ENCODE assay signal across 14 cellular contexts in the genomic region with DNA sequence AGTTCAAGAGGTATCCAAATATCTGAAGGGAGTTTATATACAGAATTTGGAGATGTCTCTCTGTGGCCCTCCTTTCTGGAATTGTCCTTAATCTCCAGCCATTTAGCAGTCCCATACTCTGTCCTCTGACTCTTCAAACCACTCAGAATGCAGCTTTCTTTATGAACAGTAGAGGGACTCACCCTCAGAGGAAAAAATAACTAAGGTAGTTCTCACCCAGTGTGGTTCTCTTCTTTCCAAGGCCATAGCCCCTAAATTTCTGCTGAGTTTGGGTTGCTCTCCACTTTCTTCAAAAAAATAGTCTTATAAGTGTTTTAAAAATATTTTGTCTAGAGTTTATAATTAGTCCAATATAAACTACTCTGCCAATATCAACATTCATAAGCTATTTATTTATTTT.
DNase-seq lines count a peak whose midpoint lies in the region; ATAC-seq and TF ChIP-seq lines count a peak whose summit lies in the region.
"Had no signal": no experiment of that assay in that cellular context is flagged by ENCODE, and none has a peak within 500 bp of the region (broad histone marks: within the 10 kb centered on the region; RNA-seq: fewer than 3 reads in every experiment).

No MANE protein-coding gene starts in this region.

- H3K27ac ChIP-seq in OCI-LY1 (ENCODE audit: low read depth, low read length, poor library complexity, severe bottlenecking), result no peak overlapping the region
- H3K27ac ChIP-seq in naive thymus-derived CD4-positive, alpha-beta T cell (ENCODE audit: low read depth, low read length), result no peak overlapping the region
- H3K27ac ChIP-seq: stomach had no signal

- no peaks in the 10 kb centered on the region for H3K79me2 ChIP-seq in OCI-LY1 (ENCODE audit: insufficient read depth, low read length)

- TF ChIP-seq CTCF in OCI-LY1 (IDR thresholded peaks at IDR 0.05; ENCODE audit: low read length) (peak; percentile 20; the same call in 1 of the 2 replicates), epithelial cell of esophagus (IDR thresholded peaks at IDR 0.05; ENCODE audit: insufficient read depth, low read depth, low read length, missing control alignments) (peak; percentile 40)

- peak; percentile 33 for DNase-seq in NCI-H82 (lab: John Stamatoyannopoulos, UW)
- no peak for DNase-seq in NCI-H82 treated with DMSO at 0.1 percent for 48 hours (lab: John Stamatoyannopoulos, UW; ENCODE audit: unreplicated experiment)
- DNase-seq in epithelial cell of esophagus (ENCODE audit: low read depth), result no peak
- DNase-seq in pons (ENCODE audit: low spot score), result peak; percentile 10
- DNase-seq in naive thymus-derived CD4-positive, alpha-beta T cell, result no peak
- DNase-seq in effector CD8-positive, alpha-beta T cell (lab: John Stamatoyannopoulos, UW), result no peak
- DNase-seq in sciatic nerve (ENCODE audit: low spot score), result no peak
- DNase-seq: 8988T; amygdala; NCI-H1048; nucleus accumbens; stimulated activated CD4-positive, alpha-beta T cell treated with anti-CD3 and anti-CD28 coated beads, Interleukin-2, amount 100 ng/mL, for 48 hours; stomach had no signal

- no peaks in the 10 kb centered on the region for H3K9me3 ChIP-seq in OCI-LY1 (ENCODE audit: low read length)
- no peaks in the 10 kb centered on the region for H3K9me3 ChIP-seq in naive thymus-derived CD4-positive, alpha-beta T cell (ENCODE audit: control insufficient read depth in 2 of 3, low read length in 3 of 3)

- H3F3A ChIP-seq in OCI-LY1 (ENCODE audit: insufficient read depth, low read length), result no peaks in the 10 kb centered on the region

- no peak overlapping the region for H3K4me3 ChIP-seq in OCI-LY1 (ENCODE audit: low read depth, low read length, poor library complexity, severe bottlenecking)
- no peak overlapping the region for H3K4me3 ChIP-seq in epithelial cell of esophagus (ENCODE audit: low read length)
- H3K4me3 ChIP-seq in naive thymus-derived CD4-positive, alpha-beta T cell (ENCODE audit: low read length), result no peak overlapping the region
- H3K4me3 ChIP-seq: stomach had no signal

- no peak overlapping the region for H3K9ac ChIP-seq in OCI-LY1 (ENCODE audit: low read length)

- H3K4me1 Mint-ChIP-seq in naive thymus-derived CD4-positive, alpha-beta T cell, result no peaks in the 10 kb centered on the region

- H3K36me3 Mint-ChIP-seq in naive thymus-derived CD4-positive, alpha-beta T cell, result peaks cover 0 to 3% (median 0%) of the 10 kb centered on the region in 5 donors

- no peaks in the 10 kb centered on the region for H3K27me3 ChIP-seq in OCI-LY1 (ENCODE audit: insufficient read depth, low read length)
- H3K27me3 ChIP-seq in naive thymus-derived CD4-positive, alpha-beta T cell (ENCODE audit: control insufficient read depth in 2 of 2, insufficient read depth in 2 of 2, low read length in 2 of 2), result peaks cover 0 to 3% of the 10 kb centered on the region in 2 donors

- CTCF ChIA-PET in naive thymus-derived CD4-positive, alpha-beta T cell (lab: Charles Lee), result no interaction called here

- peaks cover 0 to 10% (median 0%) of the 10 kb centered on the region in 11 donors for H3K9me3 Mint-ChIP-seq in naive thymus-derived CD4-positive, alpha-beta T cell

- H3K4me1 ChIP-seq in OCI-LY1 (ENCODE audit: insufficient read depth, low read length, severe bottlenecking), result no peaks in the 10 kb centered on the region
- H3K4me1 ChIP-seq in naive thymus-derived CD4-positive, alpha-beta T cell (ENCODE audit: control insufficient read depth in 2 of 2, insufficient read depth in 2 of 2, low read length in 2 of 2), result no peaks in the 10 kb centered on the region
- H3K4me1 ChIP-seq: stomach had no signal

- no peaks in the 10 kb centered on the region for H3K9me2 ChIP-seq in OCI-LY1 (ENCODE audit: low read depth, low read length)

- intact Hi-C loops in naive thymus-derived CD4-positive, alpha-beta T cell (cut with micrococcal nuclease), result no loop called here
- intact Hi-C loops in sciatic nerve (cut with DNase I), result no loop called here

- no peaks in the 10 kb centered on the region for H3K36me3 ChIP-seq in OCI-LY1 (ENCODE audit: insufficient read depth, low read length)
- H3K36me3 ChIP-seq in naive thymus-derived CD4-positive, alpha-beta T cell (ENCODE audit: control insufficient read depth in 2 of 3, insufficient read depth in 3 of 3, low read length in 3 of 3), result no peaks in the 10 kb centered on the region
- H3K36me3 ChIP-seq: stomach had no signal

- no peak overlapping the region for H3K4me3 Mint-ChIP-seq in naive thymus-derived CD4-positive, alpha-beta T cell

- H3K27me3 Mint-ChIP-seq in naive thymus-derived CD4-positive, alpha-beta T cell, result peaks cover 30 to 59% (median 49%) of the 10 kb centered on the region in 5 donors

- H3K27ac Mint-ChIP-seq in naive thymus-derived CD4-positive, alpha-beta T cell, result no peak overlapping the region

- ATAC-seq in naive thymus-derived CD4-positive, alpha-beta T cell, result no peak
- no peak for ATAC-seq in sciatic nerve

- no peaks in the 10 kb centered on the region; the same call in 1 of the 2 replicates for H4K20me1 ChIP-seq in OCI-LY1 (ENCODE audit: insufficient read depth, low read length)

- no peak overlapping the region for H2AFZ ChIP-seq in OCI-LY1 (ENCODE audit: low read length)

- H3K4me2 ChIP-seq in OCI-LY1 (ENCODE audit: low read length), result no peak overlapping the region

- POLR2A ChIA-PET in naive thymus-derived CD4-positive, alpha-beta T cell (lab: Charles Lee), result no interaction called here

Comparison
In these comparisons a context has a peak if more than half of its experiments do, and no peak if none do; other contexts are left out.
1. DNase-seq: peak in NCI-H82 (single experiment) and pons (single experiment); none in NCI-H82 treated with DMSO at 0.1 percent for 48 hours (single experiment), epithelial cell of esophagus (single experiment), naive thymus-derived CD4-positive, alpha-beta T cell (0 of 9), effector CD8-positive, alpha-beta T cell (single experiment) and sciatic nerve (single experiment).